1 cellular context compared by ENCODE assay signal in genomic region chr9:128129976-128130590, GRCh38.
TF ChIP-seq lines count a peak whose summit lies in the region.

No MANE protein-coding gene starts in this region.

TF ChIP-seq in GM12878, 131 proteins besides CTCF, POLR2A, EP300 and RAD21:
- TF ChIP-seq CREM (IDR thresholded peaks at IDR 0.05; ENCODE audit: low read depth) = 0 out of 2 replicates have a peak, but pooled peaks have one; percentile 15
